13 cellular contexts compared by ENCODE assay signal in the genomic region with DNA sequence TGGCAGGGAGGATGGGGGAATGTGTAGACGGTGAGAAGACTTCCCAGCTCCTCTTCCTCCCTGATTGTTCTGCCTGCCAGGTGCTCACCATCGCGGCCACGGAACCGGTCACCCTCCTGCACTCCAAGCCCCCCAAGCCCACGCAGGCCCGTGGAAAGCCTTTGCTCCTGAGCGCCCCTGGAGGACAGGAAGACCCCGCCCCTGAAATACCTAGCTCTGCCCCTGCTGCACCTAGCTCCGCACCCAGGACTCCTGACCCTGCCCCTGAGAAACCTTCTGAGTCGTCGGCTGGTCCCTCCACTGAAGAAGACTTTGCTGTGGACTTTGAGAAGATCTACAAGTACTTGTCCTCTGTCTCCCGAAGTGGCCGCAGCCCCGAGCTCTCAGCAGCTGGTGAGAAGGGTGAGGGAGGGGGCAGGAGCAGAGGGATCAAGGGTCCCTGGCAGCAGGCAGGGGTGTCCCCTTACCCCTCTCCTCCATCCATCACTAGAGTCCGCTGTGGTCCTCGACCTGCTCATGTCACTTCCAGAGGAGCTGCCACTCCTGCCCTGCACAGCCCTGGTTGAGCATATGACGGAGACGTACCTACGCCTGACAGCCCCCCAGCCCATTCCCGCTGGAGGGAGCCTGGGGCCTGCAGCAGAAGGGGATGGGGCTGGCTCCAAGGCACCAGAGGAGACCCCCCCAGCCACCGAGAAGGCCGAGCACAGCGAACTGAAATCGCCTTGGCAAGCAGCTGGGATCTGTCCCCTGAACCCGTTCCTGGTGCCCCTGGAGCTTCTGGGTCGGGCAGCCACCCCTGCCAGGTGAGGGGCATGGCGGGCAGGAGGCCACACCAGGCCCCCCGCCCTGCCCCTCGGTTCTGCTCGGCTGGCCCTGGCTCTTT. TPM values are rescaled to one million over a fixed set of nuclear protein-coding genes. Genes with fewer than 3 reads are reported as not detected.
DNase-seq lines count a peak whose midpoint lies in the region; ATAC-seq, FAIRE-seq and TF ChIP-seq lines count a peak whose summit lies in the region.
"Had no signal": no experiment of that assay in that cellular context is flagged by ENCODE, and none has a peak within 500 bp of the region (broad histone marks: within the 10 kb centered on the region; RNA-seq: fewer than 3 reads in every experiment).

No MANE protein-coding gene starts in this region.

- 94% methylated on average over 31 of the region's 31 CpGs for WGBS in sigmoid colon, 2 donors

- no TSS peak for BruUV-seq in PC-3 (replicated peaks; lab: Mats Ljungman, UMichigan)

- TF ChIP-seq CTCF in PC-3 (conservative IDR thresholded peaks at IDR 0.05; ENCODE audit: low read depth, low read length), result no peak
- TF ChIP-seq CTCF in fibroblast of pulmonary artery (IDR thresholded peaks at IDR 0.05; ENCODE audit: low read length, missing control alignments), result no peak
- no peak for TF ChIP-seq CTCF in sigmoid colon (IDR thresholded peaks at IDR 0.05)

- CTCF ChIA-PET in PC-3 (lab: Charles Lee), result interaction anchor here (1.9 kb wide), 1 partner anchor 22 kb away, joined by 15 read pairs; a partner anchor contains a TSS

- intact Hi-C loops in PC-3 (cut with micrococcal nuclease) (loop anchor here (2.0 kb wide), 1 partner anchor 53 kb away; no protein-coding TSS in a partner anchor), sigmoid colon (cut with DNase I) (loop anchor here (2.0 to 10.0 kb wide), 4 partner anchors 17 to 1187 kb away; a partner anchor contains a TSS)

- H3K9me3 ChIP-seq in CD4-positive, CD25-positive, alpha-beta regulatory T cell (ENCODE audit: control insufficient read depth in 2 of 2, low read length in 2 of 2), result no peaks in the 10 kb centered on the region
- H3K9me3 ChIP-seq in PC-3 (ENCODE audit: low read length) (no peaks in the 10 kb centered on the region), sigmoid colon (no peaks in the 10 kb centered on the region)

- peak overlapping the region in 2 of 3 donors; percentile 52 to 59 for H3K27ac Mint-ChIP-seq in CD4-positive, CD25-positive, alpha-beta regulatory T cell

- no peak for ATAC-seq in CD4-positive, CD25-positive, alpha-beta regulatory T cell (ENCODE audit: low read depth in 2 of 2)
- ATAC-seq in PC-3 (no peak), HG03342 (IDR thresholded peaks at IDR 0.05; ENCODE audit: unreplicated experiment) (no peak)

- peak overlapping the region; percentile 89 for H3K4me2 ChIP-seq in PC-3 (ENCODE audit: low read length)

- H3K4me1 Mint-ChIP-seq in CD4-positive, CD25-positive, alpha-beta regulatory T cell, result peaks cover 0 to 51% (median 17%) of the 10 kb centered on the region in 4 donors

- H3K4me3 Mint-ChIP-seq in CD4-positive, CD25-positive, alpha-beta regulatory T cell, result peak overlapping the region in 2 of 4 donors; percentile 60 to 76

- H3K4me3 ChIP-seq in CD4-positive, CD25-positive, alpha-beta regulatory T cell (ENCODE audit: low read depth, low read length), result no peak overlapping the region
- H3K4me3 ChIP-seq in PC-3 (ENCODE audit: low read length), result peak overlapping the region; percentile 69; the same call in 1 of the 2 replicates
- H3K4me3 ChIP-seq in fibroblast of pulmonary artery (replicated peaks; ENCODE audit: low read depth, low read length), result peak overlapping the region; percentile 64
- peak overlapping the region in 2 of 4 donors; percentile 70 to 74 for H3K4me3 ChIP-seq in sigmoid colon

- no peak overlapping the region for H3K27ac ChIP-seq in CD4-positive, CD25-positive, alpha-beta regulatory T cell (ENCODE audit: insufficient read depth, low read length, poor library complexity, severe bottlenecking)
- H3K27ac ChIP-seq in PC-3 (ENCODE audit: low read length), result no peak overlapping the region
- H3K27ac ChIP-seq in sigmoid colon, result peak overlapping the region; percentile 89 to 97 (median 94)

- H3K36me3 Mint-ChIP-seq in CD4-positive, CD25-positive, alpha-beta regulatory T cell, result peaks cover 4% of the 10 kb centered on the region

- no peak for DNase-seq in CD4-positive, CD25-positive, alpha-beta regulatory T cell
- no peak for DNase-seq in PC-3
- no peak for DNase-seq in fibroblast of pulmonary artery (ENCODE audit: low read depth)
- DNase-seq in sigmoid colon, result no peak
- DNase-seq in SKM-1 (lab: John Stamatoyannopoulos, UW; ENCODE audit: unreplicated experiment), result no peak
- no peak for DNase-seq in NCI-H1092 (lab: John Stamatoyannopoulos, UW)
- no peak for DNase-seq in GM12891 (ENCODE audit: insufficient read length, low spot score)
- DNase-seq: activated T-cell treated with anti-CD3 and anti-CD28 coated beads, Interleukin-2, amount 50 U/mL, for 48 hours; dermis blood vessel endothelial cell; hypothalamus; occipital lobe; T-helper 9 cell had no signal

- 0 out of 2 replicates have a peak, but pooled peaks cover 4% of the 10 kb centered on the region for H4K20me1 ChIP-seq in PC-3 (ENCODE audit: low read length)

- H2AFZ ChIP-seq in PC-3 (ENCODE audit: low read length), result no peak overlapping the region

- H3K9me3 Mint-ChIP-seq in CD4-positive, CD25-positive, alpha-beta regulatory T cell, result peaks cover 0 to 2% (median 0%) of the 10 kb centered on the region in 7 donors

- peaks cover 9% of the 10 kb centered on the region; the same call in 1 of the 2 replicates for H3K79me2 ChIP-seq in PC-3 (ENCODE audit: low read length)

- peaks cover 20% of the 10 kb centered on the region for H3K27me3 Mint-ChIP-seq in CD4-positive, CD25-positive, alpha-beta regulatory T cell

- TF ChIP-seq EP300 in sigmoid colon (IDR thresholded peaks at IDR 0.05), result no peak

- H3K9ac ChIP-seq in PC-3 (ENCODE audit: low read length), result no peak overlapping the region

- H3K9me2 ChIP-seq in PC-3 (replicated peaks; ENCODE audit: low read length), result no peaks in the 10 kb centered on the region

- H3K27me3 ChIP-seq in CD4-positive, CD25-positive, alpha-beta regulatory T cell (ENCODE audit: control insufficient read depth, insufficient read depth, low read length), result peaks cover 5% of the 10 kb centered on the region
- H3K27me3 ChIP-seq in PC-3 (ENCODE audit: low read length) (no peaks in the 10 kb centered on the region), sigmoid colon (peaks cover 17 to 24% (median 21%) of the 10 kb centered on the region in 3 donors)

- H3F3A ChIP-seq in PC-3 (ENCODE audit: low read length, unreplicated experiment), result no peaks in the 10 kb centered on the region

- no peaks in the 10 kb centered on the region for H3K36me3 ChIP-seq in CD4-positive, CD25-positive, alpha-beta regulatory T cell (ENCODE audit: control insufficient read depth, insufficient read depth, low read length)
- H3K36me3 ChIP-seq in PC-3 (ENCODE audit: low read depth, low read length) (no peaks in the 10 kb centered on the region; the same call in 1 of the 2 replicates), sigmoid colon (peaks cover 11 to 16% (median 13%) of the 10 kb centered on the region in 4 donors)

- no peak for TF ChIP-seq POLR2A in sigmoid colon (IDR thresholded peaks at IDR 0.05)
- no peak for TF ChIP-seq POLR2A in GM12891 (IDR thresholded peaks at IDR 0.05; ENCODE audit: low read depth, low read length)

- POLR2A ChIA-PET in PC-3 (lab: Charles Lee; ENCODE audit: unreplicated experiment), result no interaction called here

- peaks cover 49% of the 10 kb centered on the region for H3K4me1 ChIP-seq in CD4-positive, CD25-positive, alpha-beta regulatory T cell (ENCODE audit: control insufficient read depth, insufficient read depth, low read length, poor library complexity, severe bottlenecking)
- H3K4me1 ChIP-seq in PC-3 (ENCODE audit: insufficient read depth, low read length) (peaks cover 33% of the 10 kb centered on the region), sigmoid colon (peaks cover 0 to 86% (median 84%) of the 10 kb centered on the region in 4 donors)

- no peak for FAIRE-seq in GM12891 (lab: Jason Lieb, UNC)

TF ChIP-seq in GM12891, 5 proteins besides CTCF, POLR2A, EP300 and RAD21:
- no peak for TF ChIP-seq SPI1 (IDR thresholded peaks at IDR 0.05; ENCODE audit: low read depth, low read length)
- TF ChIP-seq POLR2AphosphoS5 (IDR thresholded peaks at IDR 0.05; ENCODE audit: low read depth, low read length), result no peak
- TF ChIP-seq POU2F2 (IDR thresholded peaks at IDR 0.05; ENCODE audit: low read depth, low read length), result no peak
- no peak for TF ChIP-seq TAF1 (IDR thresholded peaks at IDR 0.05; ENCODE audit: low read depth, low read length)
- TF ChIP-seq PAX5 (IDR thresholded peaks at IDR 0.05; ENCODE audit: insufficient read depth, low read length, severe bottlenecking), result no peak
TF ChIP-seq in GM12891: peak in this region for 0.

RNA-seq across cellular contexts. Expression of a gene that starts 2.1 kb away (rescaled TPM):
- 12.1 TPM for total RNA-seq in CD4-positive, CD25-positive, alpha-beta regulatory T cell
- polyA plus RNA-seq in CD4-positive, CD25-positive, alpha-beta regulatory T cell, result 10 to 100 TPM; 14.3 to 22.1 (median 17.2) TPM
- 40.1 and 61.7 TPM in 2 replicates for total RNA-seq in PC-3 (2014; rRNA removed)
- 10 to 100 TPM; 20.3 to 31.2 (median 27.8) TPM for total RNA-seq in sigmoid colon
- polyA plus RNA-seq in sigmoid colon, result 10 to 100 TPM; 11.6 to 19.5 (median 16.8) TPM
- polyA plus RNA-seq in GM12891 (2012; ENCODE audit: low read depth, missing spikeins), result 11.2 TPM

RNA-seq across cellular contexts. Expression of a gene that starts 3.7 kb away (rescaled TPM):
- not detected for total RNA-seq in CD4-positive, CD25-positive, alpha-beta regulatory T cell
- not detected for polyA plus RNA-seq in CD4-positive, CD25-positive, alpha-beta regulatory T cell
- total RNA-seq in PC-3 (2014; rRNA removed) (11.4 and 40.3 TPM in 2 replicates), sigmoid colon (10 to 100 TPM; 25.3 to 92.2 (median 38.8) TPM)
- polyA plus RNA-seq in sigmoid colon, result 1 to 10 TPM in 1 of 3 donors, under 1 TPM in 2; 0.60 to 2.2 (median 0.92) TPM
- 0.56 TPM for polyA plus RNA-seq in GM12891 (2012; ENCODE audit: low read depth, missing spikeins)

RNA-seq across cellular contexts. Expression of a gene that starts 7.6 kb away (rescaled TPM):
- total RNA-seq in CD4-positive, CD25-positive, alpha-beta regulatory T cell, result 1.1 TPM
- polyA plus RNA-seq in CD4-positive, CD25-positive, alpha-beta regulatory T cell, result not detected
- 10.5 and 15.5 TPM in 2 replicates for total RNA-seq in PC-3 (2014; rRNA removed)
- 1 to 10 TPM in 1 of 4 donors, not detected in 3; 1.8 TPM for total RNA-seq in sigmoid colon
- polyA plus RNA-seq in sigmoid colon, result not detected
- polyA plus RNA-seq in GM12891 (2012; ENCODE audit: low read depth, missing spikeins), result 0.36 TPM
- total RNA-seq: dermis blood vessel endothelial cell, occipital lobe had no signal

RNA-seq across cellular contexts. Expression of a gene that starts 18.5 kb away (rescaled TPM):
- total RNA-seq in CD4-positive, CD25-positive, alpha-beta regulatory T cell, result 93.4 TPM
- polyA plus RNA-seq in CD4-positive, CD25-positive, alpha-beta regulatory T cell, result 1 to 10 TPM; 1.7 to 3.7 (median 2.6) TPM
- total RNA-seq in PC-3 (2014; rRNA removed) (39.3 and 40.5 TPM in 2 replicates), sigmoid colon (10 to 100 TPM; 12.5 to 20.2 (median 17.4) TPM)
- polyA plus RNA-seq in sigmoid colon, result 10 to 100 TPM; 15.6 to 27.8 (median 15.7) TPM
- 18.3 TPM for polyA plus RNA-seq in GM12891 (2012; ENCODE audit: low read depth, missing spikeins)

RNA-seq across cellular contexts. Expression of a gene that starts 21.3 kb away (rescaled TPM):
- total RNA-seq in CD4-positive, CD25-positive, alpha-beta regulatory T cell, result 72.5 TPM
- 10 to 100 TPM; 14.0 to 16.5 (median 15.0) TPM for polyA plus RNA-seq in CD4-positive, CD25-positive, alpha-beta regulatory T cell
- total RNA-seq in PC-3 (2014; rRNA removed) (191 and 262 TPM in 2 replicates), sigmoid colon (10 to 100 TPM; 51.7 to 80.1 (median 78.6) TPM)
- 10 to 100 TPM; 33.0 to 72.4 (median 38.8) TPM for polyA plus RNA-seq in sigmoid colon
- 40.8 TPM for polyA plus RNA-seq in GM12891 (2012; ENCODE audit: low read depth, missing spikeins)

Comparison
In these comparisons a context has a peak if more than half of its experiments do, and no peak if none do; other contexts are left out.
1. H3K27ac ChIP-seq: peak in sigmoid colon (4 of 4); none in CD4-positive, CD25-positive, alpha-beta regulatory T cell (single experiment) and PC-3 (single experiment).
2. RNA of a gene that starts 3.7 kb away (total RNA-seq): 25.3 to 92.2 TPM in sigmoid colon and 11.4 to 40.3 TPM in PC-3; not detected in CD4-positive, CD25-positive, alpha-beta regulatory T cell (single experiment); every median in the first group is over 10 times any median in the second.